8 cellular contexts compared by ENCODE assay signal in genomic region chr7:134985894-134986362, GRCh38. TPM values are rescaled to one million over a fixed set of nuclear protein-coding genes. Genes with fewer than 3 reads are reported as not detected.
DNase-seq lines count a peak whose midpoint lies in the region; ATAC-seq, FAIRE-seq and TF ChIP-seq lines count a peak whose summit lies in the region.

No MANE protein-coding gene starts in this region.

- no peak overlapping the region for H4K91ac ChIP-seq in neuronal stem cell (ENCODE audit: low read depth, low read length, poor library complexity)

- H3K4me3 ChIP-seq in AG10803 (ENCODE audit: low read length): peak overlapping the region; percentile 87
- peak overlapping the region; percentile 68 for H3K4me3 ChIP-seq in HL-60 (replicated peaks; ENCODE audit: insufficient read depth, low read length)
- peak overlapping the region; percentile 94 for H3K4me3 ChIP-seq in coronary artery
- peak overlapping the region in 1 of 2 donors; percentile 69 for H3K4me3 ChIP-seq in neuronal stem cell (ENCODE audit: low read length in 2 of 2)

- no peak overlapping the region for H3K14ac ChIP-seq in neuronal stem cell (ENCODE audit: low read length)

- peak; percentile 50 for ATAC-seq in GM19452 (IDR thresholded peaks at IDR 0.05; ENCODE audit: unreplicated experiment)

- no CpG with 5 or more reads among the region's 8 CpGs for WGBS in neuronal stem cell (ENCODE audit: extremely low coverage in 2 of 2, insufficient read length in 2 of 2, insufficient replicate concordance in 1 of 2), 2 donors

- H4K8ac ChIP-seq in neuronal stem cell (ENCODE audit: low read depth, low read length): no peak overlapping the region

- H2AK5ac ChIP-seq in neuronal stem cell (ENCODE audit: low read depth, low read length): no peak overlapping the region

- no peak for FAIRE-seq in HTR-8/SVneo (lab: Jason Lieb, UNC)

- peaks cover 0 to 1% of the 10 kb centered on the region in 2 donors for H3K4me1 ChIP-seq in neuronal stem cell (ENCODE audit: control insufficient read depth in 2 of 2, insufficient read depth in 1 of 2, low read depth in 1 of 2, low read length in 2 of 2)

- DNase-seq in AG10803 (ENCODE audit: low read depth): no peak
- DNase-seq in HL-60 (ENCODE audit: low read depth in 1 of 2, low spot score in 1 of 2): no peak
- no peak for DNase-seq in coronary artery (ENCODE audit: low spot score)
- no peak for DNase-seq in neuronal stem cell (ENCODE audit: low spot score)
- DNase-seq in stimulated activated CD4-positive, alpha-beta T cell treated with anti-CD3 and anti-CD28 coated beads, Interleukin-2, amount 100 ng/mL, for 24 hours: no peak
- DNase-seq in DMS 273 treated with DMSO at 0.1 percent for 48 hours (lab: John Stamatoyannopoulos, UW): no peak
- no peak for DNase-seq in HTR-8/SVneo (ENCODE audit: insufficient read length, low spot score)

- H3K36me3 ChIP-seq in neuronal stem cell (replicated peaks in 1 of 2; ENCODE audit: control insufficient read depth in 2 of 2, insufficient read depth in 2 of 2, low read length in 2 of 2): peaks cover 0 to 29% of the 10 kb centered on the region in 2 donors

- H2BK120ac ChIP-seq in neuronal stem cell (ENCODE audit: low read depth, low read length): no peak overlapping the region

- no peak overlapping the region for H3K23ac ChIP-seq in neuronal stem cell (ENCODE audit: low read depth, low read length, poor library complexity)

- 0 out of 2 replicates have a peak, but pooled peaks have one; percentile 5 for TF ChIP-seq CTCF in AG10803 (conservative IDR thresholded peaks at IDR 0.05; ENCODE audit: low read length)
- no peak for TF ChIP-seq CTCF in HL-60 (IDR thresholded peaks at IDR 0.05; ENCODE audit: insufficient read depth, low read length)
- TF ChIP-seq CTCF in coronary artery (IDR thresholded peaks at IDR 0.05): no peak

- H2BK5ac ChIP-seq in neuronal stem cell (ENCODE audit: low read length): no peak overlapping the region

- H2BK15ac ChIP-seq in neuronal stem cell (ENCODE audit: low read length): no peak overlapping the region

- no peak overlapping the region for H3K4ac ChIP-seq in neuronal stem cell (ENCODE audit: low read length)

- H3K18ac ChIP-seq in neuronal stem cell (ENCODE audit: low read length): peak overlapping the region; percentile 92

- H3K27me3 ChIP-seq in HL-60 (ENCODE audit: insufficient read depth, poor library complexity, severe bottlenecking): no peaks in the 10 kb centered on the region
- no peaks in the 10 kb centered on the region for H3K27me3 ChIP-seq in neuronal stem cell (ENCODE audit: control insufficient read depth in 3 of 3, insufficient read depth in 3 of 3, low read depth in 1 of 3, low read length in 3 of 3)

- H3K9me3 ChIP-seq in neuronal stem cell (replicated peaks in 1 of 2; ENCODE audit: control insufficient read depth in 2 of 2, insufficient read depth in 1 of 2, low read depth in 1 of 2, low read length in 2 of 2): no peaks in the 10 kb centered on the region

- no peak overlapping the region for H2BK12ac ChIP-seq in neuronal stem cell (ENCODE audit: low read length)

- H3K27ac ChIP-seq in HL-60 (replicated peaks) (peak overlapping the region; percentile 94), coronary artery (peak overlapping the region; percentile 94 to 95), neuronal stem cell (replicated peaks; ENCODE audit: low read length) (peak overlapping the region; percentile 63)

- no peak overlapping the region for H3K9ac ChIP-seq in neuronal stem cell (ENCODE audit: low read depth, low read length, poor library complexity)

- no peaks in the 10 kb centered on the region for H3K79me1 ChIP-seq in neuronal stem cell (ENCODE audit: low read depth, low read length)

- H3K4me2 ChIP-seq in neuronal stem cell (ENCODE audit: insufficient read depth, low read length, poor library complexity, severe bottlenecking): no peak overlapping the region

- H2AFZ ChIP-seq in neuronal stem cell (ENCODE audit: low read length): peak overlapping the region; percentile 93

RNA-seq across cellular contexts. Expression of gene AGBL3, which starts 0.4 kb away (rescaled TPM):
- polyA plus RNA-seq in neuronal stem cell (2013, experiment 1 of 2): 2.1 TPM
- polyA plus RNA-seq in neuronal stem cell (2013, experiment 2 of 2): 2.2 TPM
